ENCODE assay signal across 16 cellular contexts in the genomic region with DNA sequence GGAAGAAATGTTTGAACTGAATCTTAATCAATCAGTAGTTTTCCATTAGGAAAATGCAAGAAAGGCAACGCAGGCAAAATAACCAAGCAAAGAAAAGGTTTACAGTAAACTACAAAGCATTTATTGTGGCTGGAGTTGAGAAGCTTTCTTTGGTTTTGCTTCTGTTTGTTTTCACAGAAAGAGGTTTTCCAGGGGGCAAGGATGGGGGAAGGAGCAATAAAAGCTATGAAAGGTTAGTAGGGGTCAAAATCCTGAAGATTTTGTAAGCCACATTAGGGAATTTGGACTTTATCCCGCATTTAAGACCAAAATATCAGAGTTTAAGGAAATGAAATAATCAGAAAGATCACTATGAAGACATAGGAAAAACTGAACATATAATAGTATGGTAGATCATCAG. TPM values are rescaled to one million over a fixed set of nuclear protein-coding genes. Genes with fewer than 3 reads are reported as not detected.
A peak's percentile ranks its signal among the peaks of the same experiment; 100 is the strongest.
DNase-seq lines count a peak whose midpoint lies in the region; ATAC-seq, FAIRE-seq and TF ChIP-seq lines count a peak whose summit lies in the region.
"Had no signal": no experiment of that assay in that cellular context is flagged by ENCODE, and none has a peak within 500 bp of the region (broad histone marks: within the 10 kb centered on the region; RNA-seq: fewer than 3 reads in every experiment).

No MANE protein-coding gene starts in this region.

- no peak for TF ChIP-seq CTCF in HepG2 (CRISPR knock-in tag; IDR thresholded peaks at IDR 0.05)
- no peak for TF ChIP-seq CTCF in right lobe of liver (IDR thresholded peaks at IDR 0.05)
- no peak for TF ChIP-seq CTCF in endodermal cell (conservative IDR thresholded peaks at IDR 0.05)
- TF ChIP-seq CTCF in progenitor cell of endocrine pancreas (IDR thresholded peaks at IDR 0.05; ENCODE audit: unreplicated experiment) = no peak

- DNase-seq in HepG2 (ENCODE audit: low spot score) (no peak), right lobe of liver (no peak), endodermal cell (no peak), progenitor cell of endocrine pancreas (ENCODE audit: low spot score, unreplicated experiment) (no peak), GM12891 (ENCODE audit: insufficient read length, low spot score) (no peak), HUDEP-2 (lab: John Stamatoyannopoulos, UW; ENCODE audit: unreplicated experiment in 76 of 76) (no peak)
- DNase-seq in effector memory CD8-positive, alpha-beta T cell = no peak
- DNase-seq in activated CD4-positive, alpha-beta T cell treated with anti-CD3 and anti-CD28 coated beads, Interleukin-2, amount 10 ng/mL, durations not matched to agents 24 days and 14 days = no peak
- DNase-seq: DMS 273 treated with DMSO at 0.1 percent for 48 hours, NCI-H1048, NCI-H1436 treated with DMSO at 0.1 percent for 48 hours, NCI-H2081 treated with DMSO at 0.1 percent for 48 hours, NCI-H510A had no signal

- H3K4me3 Mint-ChIP-seq in endodermal cell (no peak overlapping the region), progenitor cell of endocrine pancreas (ENCODE audit: low read depth) (no peak overlapping the region)
- H3K4me3 Mint-ChIP-seq in effector memory CD8-positive, alpha-beta T cell = no peak overlapping the region
- no peak overlapping the region for H3K4me3 Mint-ChIP-seq in activated CD4-positive, alpha-beta T cell treated with anti-CD3 and anti-CD28 coated beads, Interleukin-2, amount 10 ng/mL, durations not matched to agents 24 days and 14 days

- no peak overlapping the region for H3K4me2 ChIP-seq in HepG2 (ENCODE audit: low read depth, low read length)
- H3K4me2 ChIP-seq: BLaER1 treated with 17β-estradiol and CSF1 and Interleukin-3, amounts not matched to agents 10 nM and 100 nM had no signal

- no peak overlapping the region for H3K4me3 ChIP-seq in HepG2 (replicated peaks in 1 of 3; ENCODE audit: insufficient read depth in 1 of 3, low read depth in 2 of 3, low read length in 3 of 3)
- no peak overlapping the region for H3K4me3 ChIP-seq in right lobe of liver
- H3K4me3 ChIP-seq in endodermal cell (ENCODE audit: low read length) = no peak overlapping the region
- H3K4me3 ChIP-seq: BLaER1 treated with 17β-estradiol and CSF1 and Interleukin-3, amounts not matched to agents 10 nM and 100 nM had no signal

- H3K27me3 Mint-ChIP-seq in endodermal cell (ENCODE audit: insufficient read depth) (no peaks in the 10 kb centered on the region), progenitor cell of endocrine pancreas (no peaks in the 10 kb centered on the region)
- H3K27me3 Mint-ChIP-seq in effector memory CD8-positive, alpha-beta T cell = no peaks in the 10 kb centered on the region
- H3K27me3 Mint-ChIP-seq in activated CD4-positive, alpha-beta T cell treated with anti-CD3 and anti-CD28 coated beads, Interleukin-2, amount 10 ng/mL, durations not matched to agents 24 days and 14 days = no peaks in the 10 kb centered on the region

- CTCF ChIA-PET in HepG2 (lab: Yijun Ruan, JAX; ENCODE audit: low intra/inter-chr PET ratio, low total read pairs) = no interaction called here

- FAIRE-seq in HepG2 (lab: Jason Lieb, UNC) (peak; percentile 12), GM12891 (lab: Jason Lieb, UNC) (no peak)
- FAIRE-seq: H1 had no signal

- H3K36me3 ChIP-seq in HepG2 (replicated peaks in 1 of 2; ENCODE audit: control insufficient read depth in 1 of 2, insufficient read depth in 2 of 2, low read length in 2 of 2) = peaks cover 0 to 11% of the 10 kb centered on the region in 2 experiments; a peak in 4 of 5 replicates
- H3K36me3 ChIP-seq in right lobe of liver = peaks cover 0 to 7% (median 2%) of the 10 kb centered on the region in 4 donors
- H3K36me3 ChIP-seq in endodermal cell (ENCODE audit: control insufficient read depth, insufficient read depth, low read length) = peaks cover 73% of the 10 kb centered on the region

- intact Hi-C loops in HepG2 (cut with micrococcal nuclease; ENCODE audit: unreplicated experiment) = no loop called here
- intact Hi-C loops in right lobe of liver (cut with DNase I) = no loop called here
- intact Hi-C loops in activated CD4-positive, alpha-beta T cell treated with anti-CD3 and anti-CD28 coated beads, Interleukin-2, amount 10 ng/mL, durations not matched to agents 24 days and 14 days (cut with micrococcal nuclease) = no loop called here

- TF ChIP-seq EP300 in HepG2 (IDR thresholded peaks at IDR 0.05; ENCODE audit: low read depth in 2 of 2, low read length in 2 of 2) = no peak
- no peak for TF ChIP-seq EP300 in HepG2 (CRISPR knock-in tag; IDR thresholded peaks at IDR 0.05; ENCODE audit: borderline replicate concordance)

- in situ Hi-C loops in HepG2 (cut with HindIII; ENCODE audit: extremely low pct_ligation_motif_present, low pct_unique_long_range_greater_than_20kb) = no loop called here

- H3K9me3 Mint-ChIP-seq in endodermal cell = no peaks in the 10 kb centered on the region
- no peaks in the 10 kb centered on the region for H3K9me3 Mint-ChIP-seq in progenitor cell of endocrine pancreas (ENCODE audit: low read depth)
- H3K9me3 Mint-ChIP-seq in effector memory CD8-positive, alpha-beta T cell = no peaks in the 10 kb centered on the region
- no peaks in the 10 kb centered on the region for H3K9me3 Mint-ChIP-seq in activated CD4-positive, alpha-beta T cell treated with anti-CD3 and anti-CD28 coated beads, Interleukin-2, amount 10 ng/mL, durations not matched to agents 24 days and 14 days

- WGBS in HepG2 (ENCODE audit: low lambda C conversion rate) = 54% methylated on average over 2 of the region's 2 CpGs
- WGBS in right lobe of liver (ENCODE audit: insufficient coverage, low coverage, low lambda C conversion rate, missing lambda C conversion rate) = 53% methylated on average over 2 of the region's 2 CpGs
- 93 to 100% methylated on average over 2 of the region's 2 CpGs for WGBS in endodermal cell (ENCODE audit: insufficient coverage in 1 of 2, insufficient read length in 1 of 2), 2 experiments

- H3K9me3 ChIP-seq in HepG2 (ENCODE audit: low read length) (no peaks in the 10 kb centered on the region), right lobe of liver (no peaks in the 10 kb centered on the region), endodermal cell (ENCODE audit: control insufficient read depth, low read length) (peaks cover 4% of the 10 kb centered on the region)

- no peaks in the 10 kb centered on the region for H4K20me1 ChIP-seq in HepG2 (ENCODE audit: insufficient read depth, low read length)

- H3K9ac ChIP-seq in HepG2 (ENCODE audit: insufficient read depth, low read depth, low read length) (no peak overlapping the region), endodermal cell (ENCODE audit: extremely low read depth, low read length, poor library complexity, severe bottlenecking) (no peak overlapping the region)
- H3K9ac ChIP-seq: BLaER1 treated with 17β-estradiol and CSF1 and Interleukin-3, amounts not matched to agents 10 nM and 100 nM had no signal

- no peak for TF ChIP-seq RAD21 in HepG2 (CRISPR knock-in tag; IDR thresholded peaks at IDR 0.05)

- H3K4me1 Mint-ChIP-seq in endodermal cell = peaks cover 20% of the 10 kb centered on the region
- peaks cover 13% of the 10 kb centered on the region for H3K4me1 Mint-ChIP-seq in progenitor cell of endocrine pancreas (ENCODE audit: low read depth)
- peaks cover 3 to 12% of the 10 kb centered on the region in 2 donors for H3K4me1 Mint-ChIP-seq in effector memory CD8-positive, alpha-beta T cell (ENCODE audit: low read depth in 2 of 2)
- peaks cover 4% of the 10 kb centered on the region for H3K4me1 Mint-ChIP-seq in activated CD4-positive, alpha-beta T cell treated with anti-CD3 and anti-CD28 coated beads, Interleukin-2, amount 10 ng/mL, durations not matched to agents 24 days and 14 days

- H3K27ac Mint-ChIP-seq in endodermal cell = peak overlapping the region; percentile 29
- peak overlapping the region; percentile 34 for H3K27ac Mint-ChIP-seq in progenitor cell of endocrine pancreas
- H3K27ac Mint-ChIP-seq in effector memory CD8-positive, alpha-beta T cell = no peak overlapping the region
- no peak overlapping the region for H3K27ac Mint-ChIP-seq in activated CD4-positive, alpha-beta T cell treated with anti-CD3 and anti-CD28 coated beads, Interleukin-2, amount 10 ng/mL, durations not matched to agents 24 days and 14 days

- H2AFZ ChIP-seq in HepG2 (ENCODE audit: low read length) = no peak overlapping the region

- POLR2A ChIA-PET in HepG2 (lab: Yijun Ruan, JAX) = no interaction called here

- TF ChIP-seq POLR2A in HepG2 (IDR thresholded peaks at IDR 0.05; ENCODE audit: insufficient read depth in 1 of 2, low read depth in 2 of 2, low read length in 2 of 2) = no peak
- no peak for TF ChIP-seq POLR2A in right lobe of liver (IDR thresholded peaks at IDR 0.05)
- TF ChIP-seq POLR2A in GM12891 (IDR thresholded peaks at IDR 0.05; ENCODE audit: low read depth, low read length) = no peak

- H3K27me3 ChIP-seq in HepG2 (ENCODE audit: control insufficient read depth in 1 of 2, insufficient read depth in 2 of 2, low read length in 2 of 2) (no peaks in the 10 kb centered on the region), right lobe of liver (no peaks in the 10 kb centered on the region), endodermal cell (ENCODE audit: control insufficient read depth, insufficient read depth, low read length, poor library complexity, severe bottlenecking) (no peaks in the 10 kb centered on the region)
- H3K27me3 ChIP-seq: BLaER1 treated with 17β-estradiol and CSF1 and Interleukin-3, amounts not matched to agents 10 nM and 100 nM had no signal

- H3K36me3 Mint-ChIP-seq in endodermal cell (ENCODE audit: low read depth) (peaks cover 62% of the 10 kb centered on the region), progenitor cell of endocrine pancreas (ENCODE audit: insufficient read depth) (peaks cover 22% of the 10 kb centered on the region)
- H3K36me3 Mint-ChIP-seq in effector memory CD8-positive, alpha-beta T cell (ENCODE audit: insufficient read depth) = peaks cover 27% of the 10 kb centered on the region
- H3K36me3 Mint-ChIP-seq in activated CD4-positive, alpha-beta T cell treated with anti-CD3 and anti-CD28 coated beads, Interleukin-2, amount 10 ng/mL, durations not matched to agents 24 days and 14 days (ENCODE audit: low read depth) = peaks cover 33% of the 10 kb centered on the region

- peaks cover 42% of the 10 kb centered on the region for H3K4me1 ChIP-seq in HepG2 (ENCODE audit: insufficient read depth, low read length)
- peaks cover 0 to 23% (median 7%) of the 10 kb centered on the region in 4 donors for H3K4me1 ChIP-seq in right lobe of liver
- no peaks in the 10 kb centered on the region for H3K4me1 ChIP-seq in endodermal cell (ENCODE audit: control insufficient read depth, insufficient read depth, low read length)

- BruUV-seq in HepG2 (replicated peaks; lab: Mats Ljungman, UMichigan) = no TSS peak

- H3K79me2 ChIP-seq in HepG2 (ENCODE audit: insufficient read depth, low read length) = peaks cover 43% of the 10 kb centered on the region

- H3K27ac ChIP-seq in HepG2 (ENCODE audit: extremely low read length, insufficient read depth, low read length) (peak overlapping the region; percentile 34), right lobe of liver (no peak overlapping the region), endodermal cell (ENCODE audit: low read depth, low read length) (no peak overlapping the region)
- H3K27ac ChIP-seq: BLaER1 treated with 17β-estradiol and CSF1 and Interleukin-3, amounts not matched to agents 10 nM and 100 nM; HL-60 had no signal

- ATAC-seq in HepG2 (no peak), right lobe of liver (no peak)
- ATAC-seq in effector memory CD8-positive, alpha-beta T cell (replicated peaks) = no peak

RNA-seq across cellular contexts. Expression of a gene that starts 51.1 kb away (rescaled TPM):
- total RNA-seq in HepG2 (2016; rRNA removed; fragmentation: Illumina TruSeq; extraction: Trizol) (40.6 and 51.5 TPM in 2 replicates), right lobe of liver (10 to 100 TPM; 17.3 to 39.2 (median 32.4) TPM), endodermal cell (100 to 1,000 TPM; 122 to 148 TPM), progenitor cell of endocrine pancreas (131 and 135 TPM in 2 replicates)
- 14.0 and 14.6 TPM in 2 replicates for total RNA-seq in HepG2 (2016; cell fraction: cytosol; rRNA removed; fragmentation: Illumina TruSeq; extraction: Trizol; ENCODE audit: low read depth)
- 41.6 and 53.9 TPM in 2 replicates for total RNA-seq in HepG2 (2016; cell fraction: insoluble cytoplasmic fraction; rRNA removed; fragmentation: Illumina TruSeq; extraction: Trizol)
- 20.7 and 21.7 TPM in 2 replicates for total RNA-seq in HepG2 (2016; cell fraction: membrane; rRNA removed; fragmentation: Illumina TruSeq; extraction: Trizol)
- total RNA-seq in HepG2 (2016; cell fraction: nucleus; rRNA removed; fragmentation: Illumina TruSeq; extraction: Trizol) = 45.1 and 47.6 TPM in 2 replicates
- 53.3 and 55.2 TPM in 2 replicates for polyA plus RNA-seq in HepG2 (2011; rRNA removed)
- polyA plus RNA-seq in HepG2 (2011; cell fraction: cytosol; rRNA removed) = 31.0 and 44.8 TPM in 2 replicates
- 26.5 and 38.0 TPM in 2 replicates for polyA plus RNA-seq in HepG2 (2011; cell fraction: nucleus; rRNA removed)
- polyA plus RNA-seq in HepG2 (2012) = 47.1 and 62.0 TPM in 2 replicates
- 4.3 and 4.4 TPM in 2 replicates for polyA plus RNA-seq in HepG2 (2016; cell fraction: cytosol; fragmentation: Illumina TruSeq; extraction: Trizol; ENCODE audit: low read depth)
- polyA plus RNA-seq in HepG2 (2016; cell fraction: insoluble cytoplasmic fraction; fragmentation: Illumina TruSeq; extraction: Trizol; ENCODE audit: low read depth) = 49.2 and 49.9 TPM in 2 replicates
- 12.7 and 13.5 TPM in 2 replicates for polyA plus RNA-seq in HepG2 (2016; cell fraction: membrane; fragmentation: Illumina TruSeq; extraction: Trizol; ENCODE audit: low read depth)
- 51.3 and 57.2 TPM in 2 replicates for polyA plus RNA-seq in HepG2 (2016; cell fraction: nucleus; fragmentation: Illumina TruSeq; extraction: Trizol; ENCODE audit: insufficient read depth, low read depth)
- 48.0 and 50.4 TPM in 2 replicates for polyA minus RNA-seq in HepG2 (2011; rRNA and poly(A)+ RNA removed; ENCODE audit: low replicate concordance)
- polyA minus RNA-seq in HepG2 (2011; cell fraction: cytosol; rRNA and poly(A)+ RNA removed) = 38.7 and 41.0 TPM in 2 replicates
- polyA minus RNA-seq in HepG2 (2011; cell fraction: nucleus; rRNA and poly(A)+ RNA removed) = 71.3 and 106 TPM in 2 replicates
- polyA plus RNA-seq in endodermal cell (2013, experiment 1 of 2) = 61.6 TPM
- polyA plus RNA-seq in endodermal cell (2013, experiment 2 of 2) = 58.6 TPM
- 28.2 TPM for polyA plus RNA-seq in GM12891 (2012; ENCODE audit: low read depth, missing spikeins)
- 51.8 and 57.6 TPM in 2 replicates for total RNA-seq in activated CD4-positive, alpha-beta T cell treated with anti-CD3 and anti-CD28 coated beads, Interleukin-2, amount 10 ng/mL, durations not matched to agents 24 days and 14 days

Comparison
In these comparisons a context has a peak if more than half of its experiments do, and no peak if none do; other contexts are left out.
1. H3K27ac Mint-ChIP-seq: peak in endodermal cell (single experiment) and progenitor cell of endocrine pancreas (single experiment); none in effector memory CD8-positive, alpha-beta T cell (0 of 2) and activated CD4-positive, alpha-beta T cell treated with anti-CD3 and anti-CD28 coated beads, Interleukin-2, amount 10 ng/mL, durations not matched to agents 24 days and 14 days (single experiment).